23 cellular contexts compared by ENCODE assay signal in the genomic region with DNA sequence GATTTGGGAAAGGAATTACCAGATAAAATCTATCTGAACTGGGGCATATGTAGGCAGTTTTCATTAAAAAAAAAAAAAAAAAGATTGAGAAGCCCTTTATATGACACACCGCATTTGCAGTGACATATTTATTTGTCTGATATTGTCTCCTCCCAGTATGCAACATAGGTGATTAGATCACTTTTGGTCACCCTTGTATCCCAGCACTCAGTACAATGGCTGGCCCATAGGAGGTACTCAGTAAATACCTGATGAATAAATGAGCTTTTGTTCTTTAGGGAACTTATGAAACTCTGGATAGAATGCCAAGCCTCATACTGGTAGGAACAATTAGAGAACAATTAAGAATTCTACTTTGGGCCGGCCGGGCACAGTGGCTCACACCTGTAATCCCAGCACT. TPM values are rescaled to one million over a fixed set of nuclear protein-coding genes. Genes with fewer than 3 reads are reported as not detected.
"Had no signal": no experiment of that assay in that cellular context is flagged by ENCODE, and none has a peak within 500 bp of the region (broad histone marks: within the 10 kb centered on the region; RNA-seq: fewer than 3 reads in every experiment).

No MANE protein-coding gene starts in this region.

- H3K4me3 ChIP-seq: hepatocyte, left ventricle myocardium inferior, lung, mucosa of descending colon, pancreas, prostate gland, sigmoid colon, spleen, tibial nerve, uterus had no signal

- H3K9me3 ChIP-seq: left ventricle myocardium inferior, mucosa of descending colon, pancreas, prostate gland, sigmoid colon, tibial nerve, uterus had no signal

- H3K27me3 ChIP-seq: pancreas, tibial nerve, uterus had no signal

- DNase-seq: islet precursor cell; left ventricle myocardium inferior; midbrain; mucosa of descending colon; naive thymus-derived CD4-positive, alpha-beta T cell; nucleus accumbens; pancreas; posterior cingulate gyrus; retina; right cardiac atrium; sigmoid colon; small intestine; spleen; stimulated activated CD4-positive, alpha-beta T cell treated with anti-CD3 and anti-CD28 coated beads, Interleukin-4, amount 100 ng/mL, for 24 hours; stimulated activated naive CD4-positive, alpha-beta T cell; substantia nigra had no signal

- H3K27ac ChIP-seq: hepatocyte, left ventricle myocardium inferior, pancreas, prostate gland, spleen had no signal

- H3K4me2 ChIP-seq: hepatocyte had no signal

- H2AFZ ChIP-seq: hepatocyte had no signal

- H3K4me1 ChIP-seq: left ventricle myocardium inferior, prostate gland, uterus had no signal

- H3K36me3 ChIP-seq: left ventricle myocardium inferior, pancreas, prostate gland, sigmoid colon, spleen, tibial nerve, uterus had no signal

- ATAC-seq: mucosa of descending colon; naive thymus-derived CD4-positive, alpha-beta T cell; natural killer cell treated with Interleukin-12 subunit alpha and Interleukin-12 subunit beta and Interleukin-15 and Interleukin-18, amount 100 ng/mL, for 72 hours; pancreas; right cardiac atrium; stimulated activated effector memory CD8-positive, alpha-beta T cell treated with anti-CD3 and anti-CD28 coated beads, Interleukin-12 subunit alpha, Interleukin-12 subunit beta, amount 100 ng/mL, for 72 hours had no signal

- FAIRE-seq: pancreas, small intestine had no signal

RNA-seq across cellular contexts. Expression of gene GREB1, which starts 45.0 kb away (rescaled TPM):
- polyA plus RNA-seq: naive thymus-derived CD4-positive, alpha-beta T cell had no signal
